Comparison of ENCODE assay signal across 8 cellular contexts in the genomic region with DNA sequence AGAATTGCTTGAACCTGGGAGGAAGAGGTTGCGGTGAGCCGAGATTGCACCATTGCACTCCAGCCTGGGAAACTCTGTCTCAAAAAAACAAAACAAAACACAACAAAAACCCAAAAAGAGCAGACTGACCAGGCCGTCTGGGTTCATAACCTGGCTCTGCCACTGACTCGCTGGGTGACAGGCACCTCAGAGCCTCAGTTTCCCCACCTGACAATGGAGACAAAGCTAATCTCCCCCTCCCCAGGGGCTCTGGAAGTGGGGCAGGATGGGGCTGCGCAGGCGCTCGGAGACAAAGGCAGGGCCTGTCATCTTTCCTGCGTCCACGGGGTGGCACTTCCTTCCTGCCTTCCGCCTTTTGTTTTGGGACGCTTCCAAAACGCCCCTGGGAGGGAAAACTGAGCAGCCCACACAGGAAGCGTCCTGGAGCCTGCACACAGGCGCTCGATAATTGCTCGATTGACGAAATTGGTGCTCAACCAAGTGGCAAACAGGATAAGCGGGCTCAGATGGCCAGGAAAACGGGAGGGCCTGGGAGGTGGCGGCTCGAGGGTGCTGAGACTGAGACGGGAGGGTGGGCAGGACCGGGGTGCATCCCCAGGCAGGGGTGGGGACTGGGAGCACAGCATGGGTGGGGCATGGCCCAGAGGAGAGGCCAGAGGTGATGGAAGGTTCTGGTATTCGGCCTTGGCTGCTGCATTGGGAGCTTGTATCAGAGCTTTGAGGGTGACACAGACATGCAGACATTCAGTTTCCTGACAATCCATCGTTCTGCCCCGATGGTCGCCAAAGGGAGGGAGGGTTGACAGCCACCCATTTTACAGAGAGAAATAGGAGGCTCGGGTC. TPM values are rescaled to one million over a fixed set of nuclear protein-coding genes. Genes with fewer than 3 reads are reported as not detected.
A peak's percentile ranks its signal among the peaks of the same experiment; 100 is the strongest.
DNase-seq lines count a peak whose midpoint lies in the region; ATAC-seq and TF ChIP-seq lines count a peak whose summit lies in the region.

No MANE protein-coding gene starts in this region.

- H3K79me2 ChIP-seq in DOHH2 (ENCODE audit: control insufficient read depth, low read length) = no peaks in the 10 kb centered on the region

- peak overlapping the region; percentile 67 for H3K4me3 ChIP-seq in DOHH2 (ENCODE audit: low read length)
- peak overlapping the region; percentile 6 for H3K4me3 ChIP-seq in NB4 (ENCODE audit: low read depth, low read length)
- peak overlapping the region; percentile 3 to 38 (median 18) for H3K4me3 ChIP-seq in transverse colon

- peaks cover 2% of the 10 kb centered on the region for H3K36me3 ChIP-seq in DOHH2 (ENCODE audit: control insufficient read depth, low read length)
- no peaks in the 10 kb centered on the region for H3K36me3 ChIP-seq in transverse colon

- H3K4me2 ChIP-seq in DOHH2 (ENCODE audit: low read length) = peak overlapping the region; percentile 82

- no peaks in the 10 kb centered on the region for H4K20me1 ChIP-seq in DOHH2 (ENCODE audit: control insufficient read depth, insufficient read depth, low read depth, low read length)

- intact Hi-C loops in head of caudate nucleus (cut with DNase I) (no loop called here), transverse colon (cut with DNase I; ENCODE audit: low total_unique reads) (loop anchor here (2.0 kb wide), 1 partner anchor 67 kb away; no protein-coding TSS in a partner anchor)

- no peaks in the 10 kb centered on the region for H3K9me2 ChIP-seq in DOHH2 (replicated peaks; ENCODE audit: control insufficient read depth, low read length)

- no peaks in the 10 kb centered on the region for H3K9me3 ChIP-seq in DOHH2 (ENCODE audit: control insufficient read depth, insufficient read depth, low read length)
- H3K9me3 ChIP-seq in transverse colon = no peaks in the 10 kb centered on the region

- TF ChIP-seq POLR2A in NB4 (IDR thresholded peaks at IDR 0.05; ENCODE audit: extremely low read depth, insufficient read length) (peak; percentile 14), transverse colon (IDR thresholded peaks at IDR 0.05) (no peak)

- peaks cover 29% of the 10 kb centered on the region for H3F3A ChIP-seq in DOHH2 (ENCODE audit: control insufficient read depth, insufficient read depth)

- peaks cover 60% of the 10 kb centered on the region for H3K4me1 ChIP-seq in DOHH2 (ENCODE audit: control insufficient read depth, low read length)
- H3K4me1 ChIP-seq in transverse colon = peaks cover 33 to 48% (median 43%) of the 10 kb centered on the region in 4 donors

- DNase-seq in NB4 (ENCODE audit: low read depth) (peak; percentile 75), SKM-1 (lab: John Stamatoyannopoulos, UW; ENCODE audit: unreplicated experiment) (peak; percentile 33), head of caudate nucleus (peak; percentile 53 to 92 (median 81)), non-pigmented ciliary epithelial cell (ENCODE audit: low read depth) (peak; percentile 50), transverse colon (peak; percentile 78)
- DNase-seq in activated naive CD8-positive, alpha-beta T cell treated with anti-CD3 and anti-CD28 coated beads, Interleukin-2, amount 50 U/mL, for 16 hours (ENCODE audit: low read depth, low spot score) = peak; percentile 14

- in situ Hi-C loops in transverse colon (cut with MboI; ENCODE audit: low pct_ligation_motif_present in 1 of 4, low pct_unique_long_range_greater_than_20kb in 1 of 4, low sequenced_read_pairs in 3 of 4) = loop anchor here in 3 of 4 donors (5.0 to 10.0 kb wide), 2 partner anchors 65 to 67 kb away; no protein-coding TSS in a partner anchor

- ATAC-seq in HG03457 (IDR thresholded peaks at IDR 0.05; ENCODE audit: unreplicated experiment) = no peak

- no peak for TF ChIP-seq EP300 in transverse colon (IDR thresholded peaks at IDR 0.05; ENCODE audit: low read depth)

- TF ChIP-seq CTCF in DOHH2 (IDR thresholded peaks at IDR 0.05; ENCODE audit: low read depth, low read length, poor library complexity, severe bottlenecking) (peak; percentile 78), NB4 (IDR thresholded peaks at IDR 0.05; ENCODE audit: low read depth, low read length) (peak; percentile 60), transverse colon (IDR thresholded peaks at IDR 0.05) (peak; percentile 79 to 95 (median 81))

- H3K27ac ChIP-seq in DOHH2 (ENCODE audit: low read depth, low read length) (0 out of 2 replicates have a peak overlapping the region, but pooled peaks have one; percentile 8), transverse colon (peak overlapping the region; percentile 84 to 96 (median 90))

- WGBS in transverse colon (ENCODE audit: low coverage in 1 of 2), 2 donors = 3% methylated on average over 28 of the region's 28 CpGs; no CpG with 5 or more reads in 1 of the 2 donors

- H3K27me3 ChIP-seq in DOHH2 (ENCODE audit: control insufficient read depth, low read length) (no peaks in the 10 kb centered on the region), transverse colon (no peaks in the 10 kb centered on the region)

RNA-seq across cellular contexts. Expression of a gene that starts 17.8 kb away (rescaled TPM):
- total RNA-seq in transverse colon = 10 to 100 TPM in 1 of 4 donors, 1 to 10 TPM in 1, not detected in 2; 2.6 to 47.4 TPM

RNA-seq across cellular contexts. Expression of a gene that starts 48.5 kb away (rescaled TPM):
- 100 to 1,000 TPM in 2 of 4 donors, 10 to 100 TPM in 2; 26.4 to 275 (median 109) TPM for total RNA-seq in transverse colon

RNA-seq across cellular contexts. Expression of a gene that starts 59.6 kb away (rescaled TPM):
- 100 to 1,000 TPM; 145 to 339 (median 243) TPM for total RNA-seq in transverse colon

Comparison
In these comparisons a context has a peak if more than half of its experiments do, and no peak if none do; other contexts are left out.
1. H3K4me3 ChIP-seq: peak in every context shown above with its lines; median percentile 67 in DOHH2; 18 in transverse colon; 6 in NB4.
2. DNase-seq: peak in every context shown above with its lines; median percentile 81 in head of caudate nucleus; 78 in transverse colon; 75 in NB4; 50 in non-pigmented ciliary epithelial cell; 33 in SKM-1; 14 in activated naive CD8-positive, alpha-beta T cell treated with anti-CD3 and anti-CD28 coated beads, Interleukin-2, amount 50 U/mL, for 16 hours.